In genomic region chr9:115395511-115396021, GRCh38 we compare ENCODE assay signal across 16 cellular contexts.
DNase-seq lines count a peak whose midpoint lies in the region; ATAC-seq and TF ChIP-seq lines count a peak whose summit lies in the region.
"Had no signal": no experiment of that assay in that cellular context is flagged by ENCODE, and none has a peak within 500 bp of the region (broad histone marks: within the 10 kb centered on the region; RNA-seq: fewer than 3 reads in every experiment).

No MANE protein-coding gene starts in this region.

- no peak overlapping the region for H3K4me3 Mint-ChIP-seq in immature natural killer cell

- H2AFZ ChIP-seq in PC-9 = no peak overlapping the region

- H3K4me1 ChIP-seq in PC-9 (replicated peaks; ENCODE audit: insufficient read depth) (peaks cover 34% of the 10 kb centered on the region), psoas muscle (no peaks in the 10 kb centered on the region)

- no peaks in the 10 kb centered on the region for H3K36me3 Mint-ChIP-seq in immature natural killer cell

- H3F3A ChIP-seq in PC-9 (ENCODE audit: insufficient read depth, low read depth) = peaks cover 9% of the 10 kb centered on the region; the same call in 1 of the 2 replicates

- H3K9me3 Mint-ChIP-seq in immature natural killer cell = peaks cover 0 to 7% (median under 1%) of the 10 kb centered on the region in 6 donors

- no peaks in the 10 kb centered on the region for H4K20me1 ChIP-seq in PC-9 (ENCODE audit: insufficient read depth)

- H3K27me3 Mint-ChIP-seq in immature natural killer cell (ENCODE audit: low read depth in 3 of 3) = no peaks in the 10 kb centered on the region

- no peak overlapping the region for H3K27ac Mint-ChIP-seq in immature natural killer cell

- TF ChIP-seq CTCF in AG04450 (IDR thresholded peaks at IDR 0.05; ENCODE audit: low read depth, low read length) (no peak), PC-9 (conservative IDR thresholded peaks at IDR 0.05) (no peak), psoas muscle (IDR thresholded peaks at IDR 0.05) (no peak)

- intact Hi-C loops in PC-9 (cut with micrococcal nuclease; ENCODE audit: unreplicated experiment) = no loop called here
- intact Hi-C loops in left ventricle myocardium superior (cut with micrococcal nuclease) = no loop called here
- intact Hi-C loops in psoas muscle (cut with DNase I) = no loop called here

- H3K4me3 ChIP-seq in AG04450 (ENCODE audit: low read depth, low read length) (no peak overlapping the region), PC-9 (no peak overlapping the region), psoas muscle (no peak overlapping the region)

- 0 to 29% (median 16%) methylated on average over 1 of the region's 1 CpG for WGBS in psoas muscle, 3 donors

- H3K27ac ChIP-seq in AG04450 (ENCODE audit: low read depth, low read length) (no peak overlapping the region), PC-9 (no peak overlapping the region), psoas muscle (no peak overlapping the region)
- H3K27ac ChIP-seq: neutrophil had no signal

- ATAC-seq in left ventricle myocardium superior (peak; percentile 78), psoas muscle (no peak)
- ATAC-seq: HCT116 had no signal

- H3K9me2 ChIP-seq in PC-9 (ENCODE audit: insufficient read depth) = no peaks in the 10 kb centered on the region

- no peaks in the 10 kb centered on the region for H3K36me3 ChIP-seq in PC-9 (ENCODE audit: low read depth)
- no peaks in the 10 kb centered on the region for H3K36me3 ChIP-seq in psoas muscle (ENCODE audit: insufficient read depth in 1 of 2, low read depth in 1 of 2)
- H3K36me3 ChIP-seq: neutrophil had no signal

- H3K4me1 Mint-ChIP-seq in immature natural killer cell = no peaks in the 10 kb centered on the region

- POLR2A ChIA-PET in AG04450 (lab: Yijun Ruan, JAX) = no interaction called here
- POLR2A ChIA-PET in PC-9 (lab: Charles Lee; ENCODE audit: unreplicated experiment) = interaction anchor here (0.6 kb wide), 4 partner anchors 53 to 1273 kb away, joined by 3 to 12 read pairs (median 8); no protein-coding TSS in a partner anchor

- no peaks in the 10 kb centered on the region for H3K27me3 ChIP-seq in AG04450 (ENCODE audit: control insufficient read depth, insufficient read depth, low read length)
- H3K27me3 ChIP-seq in PC-9 (ENCODE audit: insufficient read depth, low read depth) = no peaks in the 10 kb centered on the region
- H3K27me3 ChIP-seq in psoas muscle (ENCODE audit: insufficient read depth in 3 of 3, low read length in 2 of 3) = no peaks in the 10 kb centered on the region
- H3K27me3 ChIP-seq: neutrophil had no signal

- no peaks in the 10 kb centered on the region for H3K79me2 ChIP-seq in PC-9 (ENCODE audit: low read depth)

- H3K4me2 ChIP-seq in PC-9 = peak overlapping the region; percentile 25; the same call in 1 of the 2 replicates

- BruUV-seq in PC-9 (replicated peaks; lab: Mats Ljungman, UMichigan) = no TSS peak

- peak; percentile 20 for DNase-seq in AG04450 (ENCODE audit: low read depth, low spot score)
- peak; percentile 45 for DNase-seq in LHCN-M2 (ENCODE audit: low read depth)
- peak in 1 of 2 experiments; percentile 55 for DNase-seq in PC-9
- no peak for DNase-seq in left ventricle myocardium superior
- no peak for DNase-seq in T-helper 1 cell
- DNase-seq in ureter (ENCODE audit: low spot score) = no peak
- no peak for DNase-seq in immature natural killer cell
- DNase-seq in psoas muscle = no peak
- DNase-seq: activated CD4-positive, alpha-beta T cell treated with anti-CD3 and anti-CD28 coated beads for 48 hours; aorta; effector CD8-positive, alpha-beta T cell; GDM1; glutamatergic neuron; NCI-H1436 treated with DMSO at 0.1 percent for 48 hours had no signal

- no peaks in the 10 kb centered on the region for H3K9me3 ChIP-seq in AG04450 (ENCODE audit: control insufficient read depth, insufficient read depth, low read length)
- no peaks in the 10 kb centered on the region for H3K9me3 ChIP-seq in PC-9 (ENCODE audit: insufficient read depth, low read depth)
- no peaks in the 10 kb centered on the region for H3K9me3 ChIP-seq in psoas muscle
- H3K9me3 ChIP-seq: neutrophil had no signal

- CTCF ChIA-PET in AG04450 (lab: Charles Lee) = interaction anchor here (1.6 kb wide), 1 partner anchor 15 kb away, joined by 3 read pairs; no protein-coding TSS in a partner anchor
- CTCF ChIA-PET in PC-9 (lab: Charles Lee) = no interaction called here

Comparison
In these comparisons a context has a peak if more than half of its experiments do, and no peak if none do; other contexts are left out.
1. DNase-seq: peak in AG04450 (single experiment) and LHCN-M2 (single experiment); none in left ventricle myocardium superior (single experiment), T-helper 1 cell (0 of 5), ureter (single experiment), immature natural killer cell (0 of 3) and psoas muscle (0 of 2).